ENCODE assay signal across 32 cellular contexts in genomic region chr11:124041254-124041653, GRCh38. TPM values are rescaled to one million over a fixed set of nuclear protein-coding genes. Genes with fewer than 3 reads are reported as not detected.
"Had no signal": no experiment of that assay in that cellular context is flagged by ENCODE, and none has a peak within 500 bp of the region (broad histone marks: within the 10 kb centered on the region; RNA-seq: fewer than 3 reads in every experiment).

TSS of gene OR10G7 (minus strand) at chr11:124041325. CDS start at chr11:124039001, 2,324 bp downstream.

- H3K27me3 Mint-ChIP-seq: activated CD8-positive, alpha-beta memory T cell treated with anti-CD3 and anti-CD28 coated beads, Interleukin-2, amount 10 ng/mL, durations not matched to agents 7 days and 5 days; brain; dendritic cell treated with granulocyte-macrophage colony-stimulating factor and Interleukin-4, amounts not matched to agents 40 ng/mL and 50 ng/mL, for 4 days had no signal

- H2AFZ ChIP-seq: parathyroid adenoma had no signal

- H3K4me2 ChIP-seq: smooth muscle cell had no signal

- H3K4me3 Mint-ChIP-seq: activated CD4-positive, alpha-beta T cell treated with anti-CD3 and anti-CD28 coated beads, Interleukin-2, amount 10 ng/mL, durations not matched to agents 7 days and 5 days; activated CD8-positive, alpha-beta memory T cell treated with anti-CD3 and anti-CD28 coated beads, Interleukin-2, amount 10 ng/mL, durations not matched to agents 7 days and 5 days; activated CD8-positive, alpha-beta T cell treated with anti-CD3 and anti-CD28 coated beads for 36 hours; activated naive CD4-positive, alpha-beta T cell treated with anti-CD3 and anti-CD28 coated beads, Interleukin-2, amount 50 U/mL, for 24 hours; brain; dendritic cell treated with granulocyte-macrophage colony-stimulating factor and Interleukin-4, amounts not matched to agents 40 ng/mL and 50 ng/mL, for 4 days; memory B cell; nephron; stimulated activated memory B cell treated with anti-CD40 and anti-IgM and Interleukin-4, amounts not matched to agents 10 μg/mL and 1 μg/mL and 100 μg/mL, for 72 hours had no signal

- H3K4me1 ChIP-seq: foreskin keratinocyte, parathyroid adenoma, stomach, suprapubic skin, tibial nerve, uterus had no signal

- H3K9me3 Mint-ChIP-seq: activated CD4-positive, alpha-beta T cell treated with anti-CD3 and anti-CD28 coated beads, Interleukin-2, amount 10 ng/mL, durations not matched to agents 7 days and 5 days; activated CD8-positive, alpha-beta T cell treated with anti-CD3 and anti-CD28 coated beads for 36 hours; activated naive CD4-positive, alpha-beta T cell treated with anti-CD3 and anti-CD28 coated beads, Interleukin-2, amount 50 U/mL, for 24 hours; brain; dendritic cell treated with granulocyte-macrophage colony-stimulating factor and Interleukin-4, amounts not matched to agents 40 ng/mL and 50 ng/mL, for 4 days; memory B cell; nephron; stimulated activated memory B cell treated with anti-CD40 and anti-IgM and Interleukin-4, amounts not matched to agents 10 μg/mL and 1 μg/mL and 100 μg/mL, for 72 hours had no signal

- H3K27ac ChIP-seq: foreskin keratinocyte, parathyroid adenoma, sigmoid colon, stomach, suprapubic skin, tibial nerve, uterus, VCaP had no signal

- H3K4me3 ChIP-seq: sigmoid colon, smooth muscle cell, stomach, suprapubic skin, tibial nerve, uterus had no signal

- DNase-seq: activated CD4-positive, alpha-beta T cell treated with anti-CD3 and anti-CD28 coated beads, Interleukin-2, amount 10 ng/mL, durations not matched to agents 7 days and 5 days; activated CD4-positive, CD25-positive, alpha-beta regulatory T cell treated with anti-CD3 and anti-CD28 coated beads, Interleukin-2, amount 50 U/mL, for 72 hours; activated CD8-positive, alpha-beta memory T cell treated with anti-CD3 and anti-CD28 coated beads, Interleukin-2, amount 10 ng/mL, durations not matched to agents 7 days and 5 days; activated CD8-positive, alpha-beta T cell treated with anti-CD3 and anti-CD28 coated beads for 36 hours; activated gamma-delta T cell treated with Interleukin-2 at 50 U/mL for 16 hours; activated T-cell treated with anti-CD3 and anti-CD28 coated beads for 4 hours; anterior cingulate cortex; effector memory CD4-positive, alpha-beta T cell; foreskin keratinocyte; left cardiac atrium; sigmoid colon; stimulated activated CD4-positive, alpha-beta T cell treated with anti-CD3 and anti-CD28 coated beads, Interleukin-15, amount 100 ng/mL, for 24 hours; stomach; uterus had no signal

- H3K9ac ChIP-seq: parathyroid adenoma had no signal

- H3K36me3 ChIP-seq: sigmoid colon, stomach, suprapubic skin, tibial nerve, uterus had no signal

- H3K27me3 ChIP-seq: foreskin keratinocyte, sigmoid colon, stomach, tibial nerve, uterus had no signal

- ATAC-seq: activated CD8-positive, alpha-beta memory T cell treated with anti-CD3 and anti-CD28 coated beads, Interleukin-2, amount 10 ng/mL, durations not matched to agents 7 days and 5 days; activated CD8-positive, alpha-beta T cell treated with anti-CD3 and anti-CD28 coated beads for 36 hours; foreskin keratinocyte; left cardiac atrium; stimulated activated memory B cell treated with anti-CD40 and anti-IgM and Interleukin-4, amounts not matched to agents 10 μg/mL and 1 μg/mL and 100 μg/mL, for 72 hours had no signal

- H3K79me2 ChIP-seq: parathyroid adenoma had no signal

- H3K36me3 Mint-ChIP-seq: activated CD8-positive, alpha-beta memory T cell treated with anti-CD3 and anti-CD28 coated beads, Interleukin-2, amount 10 ng/mL, durations not matched to agents 7 days and 5 days; activated naive CD4-positive, alpha-beta T cell treated with anti-CD3 and anti-CD28 coated beads, Interleukin-2, amount 50 U/mL, for 24 hours; brain; memory B cell; stimulated activated memory B cell treated with anti-CD40 and anti-IgM and Interleukin-4, amounts not matched to agents 10 μg/mL and 1 μg/mL and 100 μg/mL, for 72 hours had no signal

- H3K9me3 ChIP-seq: sigmoid colon, stomach, suprapubic skin, tibial nerve, uterus had no signal

- H3K4me1 Mint-ChIP-seq: activated CD4-positive, alpha-beta T cell treated with anti-CD3 and anti-CD28 coated beads, Interleukin-2, amount 10 ng/mL, durations not matched to agents 7 days and 5 days; activated CD8-positive, alpha-beta memory T cell treated with anti-CD3 and anti-CD28 coated beads, Interleukin-2, amount 10 ng/mL, durations not matched to agents 7 days and 5 days; activated naive CD4-positive, alpha-beta T cell treated with anti-CD3 and anti-CD28 coated beads, Interleukin-2, amount 50 U/mL, for 24 hours; brain; memory B cell; nephron; stimulated activated memory B cell treated with anti-CD40 and anti-IgM and Interleukin-4, amounts not matched to agents 10 μg/mL and 1 μg/mL and 100 μg/mL, for 72 hours had no signal

- H3K27ac Mint-ChIP-seq: activated CD4-positive, alpha-beta T cell treated with anti-CD3 and anti-CD28 coated beads, Interleukin-2, amount 10 ng/mL, durations not matched to agents 7 days and 5 days; activated CD8-positive, alpha-beta memory T cell treated with anti-CD3 and anti-CD28 coated beads, Interleukin-2, amount 10 ng/mL, durations not matched to agents 7 days and 5 days; activated CD8-positive, alpha-beta T cell treated with anti-CD3 and anti-CD28 coated beads for 36 hours; activated naive CD4-positive, alpha-beta T cell treated with anti-CD3 and anti-CD28 coated beads, Interleukin-2, amount 50 U/mL, for 24 hours; brain; dendritic cell treated with granulocyte-macrophage colony-stimulating factor and Interleukin-4, amounts not matched to agents 40 ng/mL and 50 ng/mL, for 4 days; memory B cell; nephron; stimulated activated memory B cell treated with anti-CD40 and anti-IgM and Interleukin-4, amounts not matched to agents 10 μg/mL and 1 μg/mL and 100 μg/mL, for 72 hours had no signal

RNA-seq across cellular contexts. Expression of gene OR10G7, which starts in this region (rescaled TPM):
- total RNA-seq: activated CD4-positive, alpha-beta T cell treated with anti-CD3 and anti-CD28 coated beads, Interleukin-2, amount 10 ng/mL, durations not matched to agents 7 days and 5 days; activated CD8-positive, alpha-beta memory T cell treated with anti-CD3 and anti-CD28 coated beads, Interleukin-2, amount 10 ng/mL, durations not matched to agents 7 days and 5 days; activated CD8-positive, alpha-beta T cell treated with anti-CD3 and anti-CD28 coated beads for 36 hours; cardiac septum; foreskin keratinocyte; glomerular endothelial cell; left cardiac atrium; liver; mononuclear cell; myocyte; sigmoid colon; smooth muscle cell; stomach; suprapubic skin; T-helper 2 cell treated with Interferon-gamma antibody and Interleukin-4, amounts not matched to agents 100 ng/mL and 5 ng/mL, for 36 hours; tibial nerve; uterus had no signal
- polyA plus RNA-seq: esophagus, foreskin keratinocyte, liver, sigmoid colon, smooth muscle cell, stomach had no signal
